8 cellular contexts compared by ENCODE assay signal in genomic region chr1:2642560-2643413, GRCh38. TPM values are rescaled to one million over a fixed set of nuclear protein-coding genes. Genes with fewer than 3 reads are reported as not detected.
DNase-seq lines count a peak whose midpoint lies in the region; TF ChIP-seq lines count a peak whose summit lies in the region.

No MANE protein-coding gene starts in this region.

- no peak for TF ChIP-seq EP300 in suprapubic skin (IDR thresholded peaks at IDR 0.05)

- H3K4me1 ChIP-seq in suprapubic skin: peaks cover 27% of the 10 kb centered on the region

- in situ Hi-C loops in SK-MEL-5 (cut with HindIII; ENCODE audit: low pct_unique_long_range_greater_than_20kb, low sequenced_read_pairs): no loop called here

- H3K9me3 ChIP-seq in suprapubic skin: peaks cover 7% of the 10 kb centered on the region

- TF ChIP-seq POLR2A in suprapubic skin (IDR thresholded peaks at IDR 0.05): peak in 1 of 2 donors; percentile 27

- DNase-seq in GM04503 (ENCODE audit: low read depth): peak; percentile 27
- peak; percentile 71 for DNase-seq in HFF-Myc (ENCODE audit: extremely low read depth, low read depth)
- DNase-seq in NAMALWA (ENCODE audit: low spot score): peak; percentile 97
- DNase-seq in SK-MEL-5 (ENCODE audit: low read depth, low spot score): peak; percentile 89
- DNase-seq in activated naive CD4-positive, alpha-beta T cell treated with anti-CD3 and anti-CD28 coated beads, Interleukin-2, amount 10 ng/mL, durations not matched to agents 7 days and 5 days: peak; percentile 97
- DNase-seq in glomerular endothelial cell (ENCODE audit: extremely low read depth, low read depth, low spot score): peak; percentile 20
- peak; percentile 83 for DNase-seq in occipital lobe (lab: John Stamatoyannopoulos, UW)
- peak; percentile 93 to 94 for DNase-seq in suprapubic skin (ENCODE audit: low spot score in 2 of 2)

- no peaks in the 10 kb centered on the region for H3K36me3 ChIP-seq in suprapubic skin

- CTCF ChIA-PET in activated naive CD4-positive, alpha-beta T cell treated with anti-CD3 and anti-CD28 coated beads, Interleukin-2, amount 10 ng/mL, durations not matched to agents 7 days and 5 days (lab: Charles Lee): interaction anchor here (0.5 kb wide), 1 partner anchor 65 kb away, joined by 3 read pairs; no protein-coding TSS in a partner anchor

- H3K27me3 Mint-ChIP-seq in activated naive CD4-positive, alpha-beta T cell treated with anti-CD3 and anti-CD28 coated beads, Interleukin-2, amount 10 ng/mL, durations not matched to agents 7 days and 5 days: peaks cover 30% of the 10 kb centered on the region

- peaks cover 10% of the 10 kb centered on the region for H3K27me3 ChIP-seq in suprapubic skin

- 0% methylated on average over 4 of the region's 84 CpGs for WGBS in suprapubic skin

- peak overlapping the region; percentile 73 for H3K27ac ChIP-seq in suprapubic skin

- no peak for TF ChIP-seq CTCF in HFF-Myc (IDR thresholded peaks at IDR 0.05; ENCODE audit: low read depth, low read length, missing control alignments)
- peak in 1 of 2 donors; percentile 25 for TF ChIP-seq CTCF in suprapubic skin (IDR thresholded peaks at IDR 0.05)

- peaks cover 5% of the 10 kb centered on the region for H3K36me3 Mint-ChIP-seq in activated naive CD4-positive, alpha-beta T cell treated with anti-CD3 and anti-CD28 coated beads, Interleukin-2, amount 10 ng/mL, durations not matched to agents 7 days and 5 days

- H3K27ac Mint-ChIP-seq in activated naive CD4-positive, alpha-beta T cell treated with anti-CD3 and anti-CD28 coated beads, Interleukin-2, amount 10 ng/mL, durations not matched to agents 7 days and 5 days: peak overlapping the region; percentile 91

- peak overlapping the region; percentile 81 for H3K4me3 ChIP-seq in HFF-Myc (replicated peaks; ENCODE audit: low read depth, low read length)
- H3K4me3 ChIP-seq in suprapubic skin: peak overlapping the region; percentile 95

- peaks cover 11% of the 10 kb centered on the region for H3K4me1 Mint-ChIP-seq in activated naive CD4-positive, alpha-beta T cell treated with anti-CD3 and anti-CD28 coated beads, Interleukin-2, amount 10 ng/mL, durations not matched to agents 7 days and 5 days

- H3K4me3 Mint-ChIP-seq in activated naive CD4-positive, alpha-beta T cell treated with anti-CD3 and anti-CD28 coated beads, Interleukin-2, amount 10 ng/mL, durations not matched to agents 7 days and 5 days: peak overlapping the region; percentile 89

- peaks cover 12% of the 10 kb centered on the region for H3K9me3 Mint-ChIP-seq in activated naive CD4-positive, alpha-beta T cell treated with anti-CD3 and anti-CD28 coated beads, Interleukin-2, amount 10 ng/mL, durations not matched to agents 7 days and 5 days

RNA-seq across cellular contexts. Expression of gene MMEL1, which starts 10.0 kb away (rescaled TPM):
- not detected in 2 replicates for total RNA-seq in SK-MEL-5 (2014; rRNA removed; shearing (Covaris generic))
- 0.04 and 1.3 TPM in 2 replicates for polyA plus RNA-seq in SK-MEL-5 (2015; cell fraction: cytosol; rRNA removed)
- polyA plus RNA-seq in SK-MEL-5 (2015; cell fraction: nucleus; rRNA removed): not detected in 2 replicates
- total RNA-seq in glomerular endothelial cell (0.15 and 0.93 TPM in 2 replicates), occipital lobe (3.7 TPM), suprapubic skin (1 to 10 TPM in 2 of 4 donors, not detected in 2; 2.2 to 2.6 TPM)

RNA-seq across cellular contexts. Expression of gene PRXL2B, which starts 56.2 kb away (rescaled TPM):
- total RNA-seq in SK-MEL-5 (2014; rRNA removed; shearing (Covaris generic)): 11.4 and 11.7 TPM in 2 replicates
- polyA plus RNA-seq in SK-MEL-5 (2015; cell fraction: cytosol; rRNA removed): 25.0 and 25.7 TPM in 2 replicates
- polyA plus RNA-seq in SK-MEL-5 (2015; cell fraction: nucleus; rRNA removed): 39.2 and 39.3 TPM in 2 replicates
- 44.7 and 47.3 TPM in 2 replicates for total RNA-seq in glomerular endothelial cell
- total RNA-seq in occipital lobe: 11.9 TPM
- total RNA-seq in suprapubic skin: 10 to 100 TPM in 2 of 4 donors, 1 to 10 TPM in 2; 9.7 to 16.3 (median 10.7) TPM

Comparison
In these comparisons a context has a peak if more than half of its experiments do, and no peak if none do; other contexts are left out.
1. Peak in every context shown above with its lines: DNase-seq, H3K4me3 ChIP-seq and H3K27ac ChIP-seq.
2. DNase-seq: peak in every context shown above with its lines; median percentile 97 in NAMALWA; 97 in activated naive CD4-positive, alpha-beta T cell treated with anti-CD3 and anti-CD28 coated beads, Interleukin-2, amount 10 ng/mL, durations not matched to agents 7 days and 5 days; 94 in suprapubic skin; 89 in SK-MEL-5; 83 in occipital lobe; 71 in HFF-Myc; 27 in GM04503; 20 in glomerular endothelial cell.